ENCODE assay signal across 15 cellular contexts in the genomic region with DNA sequence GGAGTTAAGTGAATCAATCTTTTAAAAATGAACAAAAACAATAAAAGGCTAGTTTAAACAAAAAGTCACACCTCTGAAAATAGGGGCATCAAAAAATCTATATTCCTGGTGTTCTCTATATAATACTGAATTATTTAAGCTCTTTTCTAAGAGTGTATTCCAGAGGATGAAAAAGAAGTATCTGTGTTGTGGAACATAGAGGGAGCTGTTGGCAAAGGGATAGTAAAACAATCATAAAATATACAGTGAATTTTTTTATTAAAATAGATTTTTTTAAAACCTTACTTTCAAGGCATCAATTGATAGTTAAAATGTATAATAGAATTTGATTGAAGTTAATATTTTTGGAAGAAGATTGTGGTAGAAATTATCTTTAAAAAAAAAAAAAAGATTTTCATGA.
DNase-seq lines count a peak whose midpoint lies in the region; ATAC-seq, FAIRE-seq and TF ChIP-seq lines count a peak whose summit lies in the region.
"Had no signal": no experiment of that assay in that cellular context is flagged by ENCODE, and none has a peak within 500 bp of the region (broad histone marks: within the 10 kb centered on the region; RNA-seq: fewer than 3 reads in every experiment).

No MANE protein-coding gene starts in this region.

- intact Hi-C loops in heart right ventricle (cut with DNase I) (no loop called here), Right ventricle myocardium inferior (cut with DNase I) (no loop called here), kidney (cut with DNase I) (no loop called here), upper lobe of right lung (cut with DNase I) (no loop called here)

- H3K27me3 Mint-ChIP-seq in immature natural killer cell (ENCODE audit: low read depth in 3 of 3): peaks cover 0 to 2% (median 0%) of the 10 kb centered on the region in 3 donors
- H3K27me3 Mint-ChIP-seq: activated CD4-positive, alpha-beta T cell treated with anti-CD3 and anti-CD28 coated beads, Interleukin-2, amount 10 ng/mL, durations not matched to agents 24 days and 14 days; activated naive CD4-positive, alpha-beta T cell treated with anti-CD3 and anti-CD28 coated beads, Interleukin-2, amount 10 ng/mL, durations not matched to agents 7 days and 5 days had no signal

- H3K27me3 ChIP-seq in heart right ventricle: no peaks in the 10 kb centered on the region
- no peaks in the 10 kb centered on the region for H3K27me3 ChIP-seq in upper lobe of right lung

- ATAC-seq in heart right ventricle: no peak
- ATAC-seq in Right ventricle myocardium inferior: no peak
- ATAC-seq in upper lobe of right lung: no peak
- ATAC-seq in GM21717 (IDR thresholded peaks at IDR 0.05; ENCODE audit: unreplicated experiment): no peak
- ATAC-seq in HG03442 (IDR thresholded peaks at IDR 0.05; ENCODE audit: unreplicated experiment): no peak

- H3K9me3 Mint-ChIP-seq in immature natural killer cell: peaks cover 0 to 6% (median 0%) of the 10 kb centered on the region in 6 donors
- H3K9me3 Mint-ChIP-seq: activated CD4-positive, alpha-beta T cell treated with anti-CD3 and anti-CD28 coated beads, Interleukin-2, amount 10 ng/mL, durations not matched to agents 24 days and 14 days; activated naive CD4-positive, alpha-beta T cell treated with anti-CD3 and anti-CD28 coated beads, Interleukin-2, amount 10 ng/mL, durations not matched to agents 7 days and 5 days; CD4-positive, alpha-beta T cell had no signal

- peaks cover 3 to 7% of the 10 kb centered on the region in 2 donors for H3K4me1 Mint-ChIP-seq in immature natural killer cell
- H3K4me1 Mint-ChIP-seq: activated CD4-positive, alpha-beta T cell treated with anti-CD3 and anti-CD28 coated beads, Interleukin-2, amount 10 ng/mL, durations not matched to agents 24 days and 14 days; activated naive CD4-positive, alpha-beta T cell treated with anti-CD3 and anti-CD28 coated beads, Interleukin-2, amount 10 ng/mL, durations not matched to agents 7 days and 5 days had no signal

- no peak overlapping the region for H3K9ac ChIP-seq in kidney (ENCODE audit: low read length in 2 of 2)

- H3K4me1 ChIP-seq in heart right ventricle: no peaks in the 10 kb centered on the region
- no peaks in the 10 kb centered on the region for H3K4me1 ChIP-seq in kidney (ENCODE audit: control insufficient read depth in 1 of 2, insufficient read depth in 1 of 2, low read depth in 1 of 2, low read length in 2 of 2)
- H3K4me1 ChIP-seq in upper lobe of right lung: no peaks in the 10 kb centered on the region

- DNase-seq in heart right ventricle: no peak
- DNase-seq in Right ventricle myocardium inferior (ENCODE audit: missing footprints): no peak
- DNase-seq in astrocyte of the hippocampus (ENCODE audit: low read depth, low spot score): peak; percentile 41
- DNase-seq in kidney: no peak
- DNase-seq in upper lobe of right lung: no peak
- DNase-seq in immature natural killer cell: no peak
- DNase-seq: activated CD4-positive, alpha-beta T cell treated with anti-CD3 and anti-CD28 coated beads, Interleukin-2, amount 10 ng/mL, durations not matched to agents 24 days and 14 days; activated naive CD4-positive, alpha-beta T cell treated with anti-CD3 and anti-CD28 coated beads, Interleukin-2, amount 10 ng/mL, durations not matched to agents 7 days and 5 days; CD4-positive, alpha-beta T cell; H7; NCI-H1694; SHP77 treated with DMSO at 0.1 percent for 48 hours had no signal

- TF ChIP-seq CTCF in heart right ventricle (IDR thresholded peaks at IDR 0.05) (peak in 7 of 9 donors; percentile 25 to 51 (median 48)), kidney (IDR thresholded peaks at IDR 0.05; ENCODE audit: borderline replicate concordance, extremely low read depth, insufficient read depth) (peak; percentile 20), upper lobe of right lung (IDR thresholded peaks at IDR 0.05) (peak; percentile 35)

- H3K9me3 ChIP-seq in heart right ventricle: no peaks in the 10 kb centered on the region
- no peaks in the 10 kb centered on the region for H3K9me3 ChIP-seq in kidney (ENCODE audit: control insufficient read depth in 1 of 2, low read length in 2 of 2)
- H3K9me3 ChIP-seq in upper lobe of right lung: no peaks in the 10 kb centered on the region

- no peaks in the 10 kb centered on the region for H3K36me3 Mint-ChIP-seq in immature natural killer cell
- H3K36me3 Mint-ChIP-seq: activated naive CD4-positive, alpha-beta T cell treated with anti-CD3 and anti-CD28 coated beads, Interleukin-2, amount 10 ng/mL, durations not matched to agents 7 days and 5 days had no signal

- H3K27ac ChIP-seq in heart right ventricle (no peak overlapping the region), kidney (ENCODE audit: low read depth in 2 of 2, low read length in 2 of 2) (no peak overlapping the region), upper lobe of right lung (no peak overlapping the region)

- no peak overlapping the region for H3K4me3 Mint-ChIP-seq in immature natural killer cell
- H3K4me3 Mint-ChIP-seq: activated CD4-positive, alpha-beta T cell treated with anti-CD3 and anti-CD28 coated beads, Interleukin-2, amount 10 ng/mL, durations not matched to agents 24 days and 14 days; activated naive CD4-positive, alpha-beta T cell treated with anti-CD3 and anti-CD28 coated beads, Interleukin-2, amount 10 ng/mL, durations not matched to agents 7 days and 5 days; CD4-positive, alpha-beta T cell had no signal

- H3K4me3 ChIP-seq in heart right ventricle (no peak overlapping the region), kidney (ENCODE audit: low read length in 2 of 2) (no peak overlapping the region), upper lobe of right lung (no peak overlapping the region)

- H3K27ac Mint-ChIP-seq in immature natural killer cell: no peak overlapping the region
- H3K27ac Mint-ChIP-seq: activated CD4-positive, alpha-beta T cell treated with anti-CD3 and anti-CD28 coated beads, Interleukin-2, amount 10 ng/mL, durations not matched to agents 24 days and 14 days; activated naive CD4-positive, alpha-beta T cell treated with anti-CD3 and anti-CD28 coated beads, Interleukin-2, amount 10 ng/mL, durations not matched to agents 7 days and 5 days; CD4-positive, alpha-beta T cell had no signal

- no peaks in the 10 kb centered on the region for H3K36me3 ChIP-seq in heart right ventricle
- H3K36me3 ChIP-seq in kidney (ENCODE audit: control insufficient read depth in 1 of 2, insufficient read depth in 2 of 2, low read length in 2 of 2): no peaks in the 10 kb centered on the region
- H3K36me3 ChIP-seq in upper lobe of right lung: no peaks in the 10 kb centered on the region

- peak; percentile 70 for FAIRE-seq in kidney (lab: Jason Lieb, UNC)
- FAIRE-seq: GM18507 had no signal
